ENCODE assay signal across 1 cellular context in the genomic region with DNA sequence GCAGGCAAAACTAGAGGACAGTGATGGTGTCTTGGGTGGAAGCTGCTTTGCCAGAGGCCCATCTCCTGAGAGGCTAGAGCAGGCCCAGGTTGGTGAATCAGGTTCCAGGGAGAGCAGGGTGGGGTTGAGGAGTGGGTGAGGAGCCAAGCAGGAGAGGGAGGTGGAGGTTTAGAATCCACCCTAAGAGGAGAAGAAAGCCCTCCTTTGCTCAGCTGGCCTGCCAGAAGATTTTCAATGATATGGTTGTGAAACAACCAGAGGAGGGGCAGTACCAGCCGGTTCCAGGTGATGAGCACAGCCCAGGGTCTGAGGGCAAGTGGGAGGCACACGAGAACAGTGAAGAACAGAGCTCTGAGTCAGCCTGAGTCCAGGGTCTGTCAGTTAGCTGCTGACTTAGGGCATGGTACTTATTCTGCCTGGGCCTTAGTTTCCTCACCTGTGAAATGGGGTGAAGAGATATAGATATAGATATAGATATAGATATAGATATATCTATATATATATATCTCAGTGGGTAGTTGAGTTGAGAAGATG.
TF ChIP-seq lines count a peak whose summit lies in the region.

No MANE protein-coding gene starts in this region.

TF ChIP-seq in GM12878, 131 proteins besides CTCF, POLR2A, EP300 and RAD21:
- TF ChIP-seq ZNF384 (IDR thresholded peaks at IDR 0.05; ENCODE audit: borderline replicate concordance, low read depth, low read length) = no peak
- TF ChIP-seq, protein P1, sequence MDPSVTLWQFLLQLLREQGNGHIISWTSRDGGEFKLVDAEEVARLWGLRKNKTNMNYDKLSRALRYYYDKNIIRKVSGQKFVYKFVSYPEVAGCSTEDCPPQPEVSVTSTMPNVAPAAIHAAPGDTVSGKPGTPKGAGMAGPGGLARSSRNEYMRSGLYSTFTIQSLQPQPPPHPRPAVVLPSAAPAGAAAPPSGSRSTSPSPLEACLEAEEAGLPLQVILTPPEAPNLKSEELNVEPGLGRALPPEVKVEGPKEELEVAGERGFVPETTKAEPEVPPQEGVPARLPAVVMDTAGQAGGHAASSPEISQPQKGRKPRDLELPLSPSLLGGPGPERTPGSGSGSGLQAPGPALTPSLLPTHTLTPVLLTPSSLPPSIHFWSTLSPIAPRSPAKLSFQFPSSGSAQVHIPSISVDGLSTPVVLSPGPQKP (IDR thresholded peaks at IDR 0.05; ENCODE audit: low read depth, low read length) = no peak
- no peak for TF ChIP-seq PAX5 (IDR thresholded peaks at IDR 0.05; ENCODE audit: borderline replicate concordance, low read depth, low read length)
- no peak for TF ChIP-seq IKZF2 (IDR thresholded peaks at IDR 0.05)
- TF ChIP-seq SPI1 (IDR thresholded peaks at IDR 0.05; ENCODE audit: borderline replicate concordance, insufficient read depth, low read depth, low read length) = no peak
- TF ChIP-seq RBBP5 (conservative IDR thresholded peaks at IDR 0.05) = no peak
- TF ChIP-seq LARP7 (IDR thresholded peaks at IDR 0.05) = no peak
- no peak for TF ChIP-seq PBX3 (IDR thresholded peaks at IDR 0.05; ENCODE audit: insufficient replicate concordance, low read depth, low read length)
- no peak for TF ChIP-seq BMI1 (IDR thresholded peaks at IDR 0.05; ENCODE audit: borderline replicate concordance)
- no peak for TF ChIP-seq E2F8 (IDR thresholded peaks at IDR 0.05; ENCODE audit: low read depth, partially characterized antibody)
- no peak for TF ChIP-seq ZZZ3 (IDR thresholded peaks at IDR 0.05; ENCODE audit: control insufficient read depth, insufficient read length, low read depth)
- TF ChIP-seq PRDM15 (CRISPR knock-in tag; IDR thresholded peaks at IDR 0.05) = no peak
- TF ChIP-seq TCF7 (IDR thresholded peaks at IDR 0.05; ENCODE audit: borderline replicate concordance) = no peak
- TF ChIP-seq CBX3 (IDR thresholded peaks at IDR 0.05; ENCODE audit: borderline replicate concordance, low read depth) = no peak
- TF ChIP-seq TAF1 (IDR thresholded peaks at IDR 0.05; ENCODE audit: borderline replicate concordance, low read depth, low read length) = no peak
- TF ChIP-seq SMAD1 (IDR thresholded peaks at IDR 0.05; ENCODE audit: low read depth, partially characterized antibody) = no peak
- TF ChIP-seq, protein P2, sequence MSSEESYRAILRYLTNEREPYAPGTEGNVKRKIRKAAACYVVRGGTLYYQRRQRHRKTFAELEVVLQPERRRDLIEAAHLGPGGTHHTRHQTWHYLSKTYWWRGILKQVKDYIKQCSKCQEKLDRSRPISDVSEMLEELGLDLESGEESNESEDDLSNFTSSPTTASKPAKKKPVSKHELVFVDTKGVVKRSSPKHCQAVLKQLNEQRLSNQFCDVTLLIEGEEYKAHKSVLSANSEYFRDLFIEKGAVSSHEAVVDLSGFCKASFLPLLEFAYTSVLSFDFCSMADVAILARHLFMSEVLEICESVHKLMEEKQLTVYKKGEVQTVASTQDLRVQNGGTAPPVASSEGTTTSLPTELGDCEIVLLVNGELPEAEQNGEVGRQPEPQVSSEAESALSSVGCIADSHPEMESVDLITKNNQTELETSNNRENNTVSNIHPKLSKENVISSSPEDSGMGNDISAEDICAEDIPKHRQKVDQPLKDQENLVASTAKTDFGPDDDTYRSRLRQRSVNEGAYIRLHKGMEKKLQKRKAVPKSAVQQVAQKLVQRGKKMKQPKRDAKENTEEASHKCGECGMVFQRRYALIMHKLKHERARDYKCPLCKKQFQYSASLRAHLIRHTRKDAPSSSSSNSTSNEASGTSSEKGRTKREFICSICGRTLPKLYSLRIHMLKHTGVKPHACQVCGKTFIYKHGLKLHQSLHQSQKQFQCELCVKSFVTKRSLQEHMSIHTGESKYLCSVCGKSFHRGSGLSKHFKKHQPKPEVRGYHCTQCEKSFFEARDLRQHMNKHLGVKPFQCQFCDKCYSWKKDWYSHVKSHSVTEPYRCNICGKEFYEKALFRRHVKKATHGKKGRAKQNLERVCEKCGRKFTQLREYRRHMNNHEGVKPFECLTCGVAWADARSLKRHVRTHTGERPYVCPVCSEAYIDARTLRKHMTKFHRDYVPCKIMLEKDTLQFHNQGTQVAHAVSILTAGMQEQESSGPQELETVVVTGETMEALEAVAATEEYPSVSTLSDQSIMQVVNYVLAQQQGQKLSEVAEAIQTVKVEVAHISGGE (CRISPR knock-in tag; IDR thresholded peaks at IDR 0.05) = no peak
- no peak for TF ChIP-seq ZNF687 (IDR thresholded peaks at IDR 0.05)
